ENCODE assay signal across 1 cellular context in genomic region chr18:55452123-55452611, GRCh38.
TF ChIP-seq lines count a peak whose summit lies in the region.

No MANE protein-coding gene starts in this region.

TF ChIP-seq in HEK293, 187 proteins besides CTCF, POLR2A, EP300 and RAD21 (continued from another document):
- TF ChIP-seq KLF9 (tag by site-specific recombination; IDR thresholded peaks at IDR 0.05; ENCODE audit: low read depth) (no peak), ZSCAN4 (tag by site-specific recombination; IDR thresholded peaks at IDR 0.05) (no peak)
